17 cellular contexts compared by ENCODE assay signal in genomic region chr18:66640431-66640830, GRCh38. TPM values are rescaled to one million over a fixed set of nuclear protein-coding genes. Genes with fewer than 3 reads are reported as not detected.
DNase-seq lines count a peak whose midpoint lies in the region; ATAC-seq lines count a peak whose summit lies in the region.
"Had no signal": no experiment of that assay in that cellular context is flagged by ENCODE, and none has a peak within 500 bp of the region (broad histone marks: within the 10 kb centered on the region; RNA-seq: fewer than 3 reads in every experiment).

No MANE protein-coding gene starts in this region.

- intact Hi-C loops in Right ventricle myocardium inferior (cut with DNase I) (no loop called here), cardiac septum (cut with DNase I) (no loop called here)
- intact Hi-C loops in dendritic cell treated with granulocyte-macrophage colony-stimulating factor and Interleukin-4, amounts not matched to agents 40 ng/mL and 50 ng/mL, for 4 days (cut with micrococcal nuclease), result no loop called here

- H3K4me1 Mint-ChIP-seq in dendritic cell treated with granulocyte-macrophage colony-stimulating factor and Interleukin-4, amounts not matched to agents 40 ng/mL and 50 ng/mL, for 4 days (ENCODE audit: low read depth), result peaks cover 23% of the 10 kb centered on the region
- H3K4me1 Mint-ChIP-seq: T-cell had no signal

- no peak overlapping the region for H3K4me3 Mint-ChIP-seq in dendritic cell treated with granulocyte-macrophage colony-stimulating factor and Interleukin-4, amounts not matched to agents 40 ng/mL and 50 ng/mL, for 4 days
- H3K4me3 Mint-ChIP-seq: T-cell had no signal

- no peaks in the 10 kb centered on the region for H3K27me3 Mint-ChIP-seq in dendritic cell treated with granulocyte-macrophage colony-stimulating factor and Interleukin-4, amounts not matched to agents 40 ng/mL and 50 ng/mL, for 4 days
- H3K27me3 Mint-ChIP-seq: T-cell had no signal

- H3K9me3 Mint-ChIP-seq in dendritic cell treated with granulocyte-macrophage colony-stimulating factor and Interleukin-4, amounts not matched to agents 40 ng/mL and 50 ng/mL, for 4 days, result no peaks in the 10 kb centered on the region

- H3K36me3 Mint-ChIP-seq in dendritic cell treated with granulocyte-macrophage colony-stimulating factor and Interleukin-4, amounts not matched to agents 40 ng/mL and 50 ng/mL, for 4 days (ENCODE audit: low read depth), result no peaks in the 10 kb centered on the region
- H3K36me3 Mint-ChIP-seq: T-cell had no signal

- H3K27ac Mint-ChIP-seq in dendritic cell treated with granulocyte-macrophage colony-stimulating factor and Interleukin-4, amounts not matched to agents 40 ng/mL and 50 ng/mL, for 4 days, result peak overlapping the region; percentile 71
- H3K27ac Mint-ChIP-seq: T-cell had no signal

- ATAC-seq in Right ventricle myocardium inferior (peak; percentile 92), left lobe of liver (peak; percentile 49), HG03354 (IDR thresholded peaks at IDR 0.05; ENCODE audit: poor library complexity, severe bottlenecking, unreplicated experiment) (no peak), HG03565 (IDR thresholded peaks at IDR 0.05; ENCODE audit: unreplicated experiment) (no peak), GM21619 (IDR thresholded peaks at IDR 0.05; ENCODE audit: unreplicated experiment) (no peak)
- ATAC-seq: activated CD4-positive, CD25-positive, alpha-beta regulatory T cell treated with anti-CD3 and anti-CD28 coated beads, Interleukin-2, amount 50 U/mL, for 24 hours; foreskin keratinocyte; HCT116; Panc1; T-cell had no signal

- DNase-seq in Right ventricle myocardium inferior (ENCODE audit: missing footprints), result peak; percentile 52
- no peak for DNase-seq in cardiac septum (ENCODE audit: low spot score)
- no peak for DNase-seq in left lobe of liver (ENCODE audit: low spot score)
- no peak for DNase-seq in NK-92 treated with Interleukin-12 subunit alpha and Interleukin-12 subunit beta, amount 100 ng/mL, for 24 hours (lab: John Stamatoyannopoulos, UW)
- DNase-seq: activated CD8-positive, alpha-beta memory T cell treated with anti-CD3 and anti-CD28 coated beads, Interleukin-2, amount 50 U/mL, for 4 hours; effector CD8-positive, alpha-beta T cell; foreskin keratinocyte; NCI-H187; occipital lobe; T-cell had no signal

RNA-seq across cellular contexts. Expression of gene CDH19, which starts 36.5 kb away (rescaled TPM):
- 25.1 TPM for total RNA-seq in Right ventricle myocardium inferior
- 14.8 TPM for total RNA-seq in cardiac septum
- 2.3 TPM for total RNA-seq in left lobe of liver
- total RNA-seq: foreskin keratinocyte, T-cell had no signal

Comparison
In these comparisons a context has a peak if more than half of its experiments do, and no peak if none do; other contexts are left out.
1. ATAC-seq: peak in Right ventricle myocardium inferior (single experiment) and left lobe of liver (single experiment); none in HG03354 (single experiment), HG03565 (single experiment) and GM21619 (single experiment).